ENCODE assay signal across 19 cellular contexts in genomic region chr2:73728043-73728442, GRCh38. TPM values are rescaled to one million over a fixed set of nuclear protein-coding genes. Genes with fewer than 3 reads are reported as not detected.
DNase-seq lines count a peak whose midpoint lies in the region; ATAC-seq, FAIRE-seq and TF ChIP-seq lines count a peak whose summit lies in the region.
"Had no signal": no experiment of that assay in that cellular context is flagged by ENCODE, and none has a peak within 500 bp of the region (broad histone marks: within the 10 kb centered on the region; RNA-seq: fewer than 3 reads in every experiment).

No MANE protein-coding gene starts in this region.

- TF ChIP-seq POLR2A in HCT116 (IDR thresholded peaks at IDR 0.05; ENCODE audit: borderline replicate concordance, extremely low read depth, insufficient read depth, insufficient read length), result no peak
- TF ChIP-seq POLR2A in K562 (conservative IDR thresholded peaks at IDR 0.05), result no peak

- no peaks in the 10 kb centered on the region for H3K9me1 ChIP-seq in K562 (ENCODE audit: control insufficient read depth, insufficient read depth, low read length)

- H3K9me3 Mint-ChIP-seq in GM23338 (peaks cover 8% of the 10 kb centered on the region; the same call in 2 of the 3 replicates), osteocyte (ENCODE audit: unreplicated experiment) (peaks cover under 1% of the 10 kb centered on the region)
- H3K9me3 Mint-ChIP-seq: CD8-positive, alpha-beta T cell had no signal

- no peaks in the 10 kb centered on the region for H3K4me1 Mint-ChIP-seq in GM23338
- H3K4me1 Mint-ChIP-seq in osteocyte (ENCODE audit: unreplicated experiment), result no peaks in the 10 kb centered on the region

- BruUV-seq in HCT116 (replicated peaks; lab: Mats Ljungman, UMichigan), result no TSS peak
- no TSS peak for BruUV-seq in K562 (replicated peaks; lab: Mats Ljungman, UMichigan)

- no peak for TF ChIP-seq EP300 in K562 (IDR thresholded peaks at IDR 0.05; ENCODE audit: low read length)

- peak; percentile 9 for DNase-seq in GM23338 (ENCODE audit: low spot score)
- DNase-seq in HCT116 (ENCODE audit: low read depth, low spot score), result no peak
- DNase-seq in K562 (ENCODE audit: extremely low read depth in 1 of 4, low spot score in 3 of 4), result no peak
- peak; percentile 70 for DNase-seq in osteocyte (ENCODE audit: extremely low spot score, unreplicated experiment)
- DNase-seq in GM13976 (ENCODE audit: low spot score), result no peak
- DNase-seq: BE2C, Caco-2, GM23248, HFFc6, KBM-7 had no signal

- peaks cover 1% of the 10 kb centered on the region for H3K27me3 Mint-ChIP-seq in GM23338 (ENCODE audit: insufficient read depth, low read depth, poor library complexity)
- H3K27me3 Mint-ChIP-seq in osteocyte (ENCODE audit: unreplicated experiment), result no peaks in the 10 kb centered on the region

- POLR2A ChIA-PET in HCT116 (lab: Charles Lee) (no interaction called here), K562 (lab: Yijun Ruan, JAX) (no interaction called here)

- H3K4me3 Mint-ChIP-seq in GM23338 (no peak overlapping the region), osteocyte (ENCODE audit: unreplicated experiment) (no peak overlapping the region)
- H3K4me3 Mint-ChIP-seq: CD8-positive, alpha-beta T cell; HFFc6 had no signal

- TF ChIP-seq CTCF in GM23338 (conservative IDR thresholded peaks at IDR 0.05; ENCODE audit: low read depth in 2 of 2) (peak; percentile 38 to 48), HCT116 (IDR thresholded peaks at IDR 0.05 in 2 of 3, conservative IDR thresholded peaks at IDR 0.05 in 1 of 3; ENCODE audit: borderline replicate concordance in 1 of 3, insufficient read depth in 1 of 3, low read depth in 2 of 3, low read length in 2 of 3) (no peak), K562 (IDR thresholded peaks at IDR 0.05 in 2 of 3, conservative IDR thresholded peaks at IDR 0.05 in 1 of 3; ENCODE audit: insufficient read depth in 2 of 3, low read depth in 1 of 3, low read length in 3 of 3) (peak; percentile 17 to 37 (median 28); a peak in 3 of 6 replicates), osteocyte (IDR thresholded peaks at IDR 0.05) (no peak), GM13976 (IDR thresholded peaks at IDR 0.05; ENCODE audit: borderline replicate concordance, control extremely low read depth, extremely low read depth, insufficient read depth, missing control alignments) (no peak)

- in situ Hi-C loops in K562 (cut with MboI), result no loop called here
- in situ Hi-C loops in GM13976 (cut with MboI; ENCODE audit: low sequenced_read_pairs, unreplicated experiment), result no loop called here

- no peak overlapping the region for H3K4me3 ChIP-seq in GM23338
- H3K4me3 ChIP-seq in HCT116 (replicated peaks in 1 of 2; ENCODE audit: low read depth in 1 of 2, low read length in 2 of 2), result no peak overlapping the region
- no peak overlapping the region for H3K4me3 ChIP-seq in K562
- H3K4me3 ChIP-seq: A549, GM23248, HAP-1 had no signal

- H4K20me1 ChIP-seq in GM23338 (replicated peaks; ENCODE audit: insufficient read depth) (no peaks in the 10 kb centered on the region; the same call in 1 of the 2 replicates), HCT116 (ENCODE audit: insufficient read depth) (no peaks in the 10 kb centered on the region), K562 (replicated peaks; ENCODE audit: control insufficient read depth, insufficient read depth, low read length) (no peaks in the 10 kb centered on the region)

- H3K36me3 ChIP-seq in GM23338 (ENCODE audit: insufficient read depth) (peaks cover 11% of the 10 kb centered on the region; the same call in 1 of the 2 replicates), HCT116 (ENCODE audit: control insufficient read depth in 1 of 2, insufficient read depth in 2 of 2, low read length in 2 of 2) (peaks cover 9 to 17% of the 10 kb centered on the region in 2 experiments; a peak in 3 of 4 replicates), K562 (ENCODE audit: control insufficient read depth, insufficient read depth, low read length) (peaks cover 39% of the 10 kb centered on the region)
- H3K36me3 ChIP-seq: BE2C had no signal

- H3K27ac ChIP-seq in GM23338 (ENCODE audit: low read depth), result no peak overlapping the region
- no peak overlapping the region for H3K27ac ChIP-seq in HCT116 (ENCODE audit: low read depth, low read length)
- no peak overlapping the region for H3K27ac ChIP-seq in K562 (ENCODE audit: extremely low read depth, low read depth, low read length)
- H3K27ac ChIP-seq: A549, C4-2B, GM23248, HL-60 had no signal

- no peaks in the 10 kb centered on the region for H3K9me3 ChIP-seq in HCT116 (ENCODE audit: control insufficient read depth in 1 of 2, insufficient read depth in 1 of 2, low read depth in 1 of 2, low read length in 2 of 2)
- H3K9me3 ChIP-seq in K562 (replicated peaks; ENCODE audit: control insufficient read depth, insufficient read depth, low read depth, low read length), result no peaks in the 10 kb centered on the region
- H3K9me3 ChIP-seq: A549, BE2C, Caco-2, HAP-1 had no signal

- H3K27me3 ChIP-seq in GM23338 (ENCODE audit: insufficient read depth) (no peaks in the 10 kb centered on the region), HCT116 (ENCODE audit: insufficient read depth, low read length) (no peaks in the 10 kb centered on the region), K562 (ENCODE audit: control insufficient read depth in 2 of 2, insufficient read depth in 2 of 2, low read length in 2 of 2) (no peaks in the 10 kb centered on the region)
- H3K27me3 ChIP-seq: BE2C had no signal

- ATAC-seq in GM23338 (peak; percentile 32; the same call in 1 of the 3 replicates), HCT116 (0 out of 2 replicates have a peak, but pooled peaks have one; percentile 17), K562 (peak; percentile 62), HG03175 (IDR thresholded peaks at IDR 0.05; ENCODE audit: unreplicated experiment) (no peak)
- ATAC-seq in activated CD4-positive, CD25-positive, alpha-beta regulatory T cell treated with anti-CD3 and anti-CD28 coated beads, Interleukin-2, amount 50 U/mL, for 24 hours, result no peak
- ATAC-seq: CD8-positive, alpha-beta T cell had no signal

- no peaks in the 10 kb centered on the region for H3K79me2 ChIP-seq in GM23338 (replicated peaks; ENCODE audit: insufficient read depth)
- H3K79me2 ChIP-seq in HCT116 (ENCODE audit: insufficient read depth, low read length), result no peaks in the 10 kb centered on the region
- H3K79me2 ChIP-seq in K562 (ENCODE audit: control insufficient read depth, insufficient read depth, low read length), result no peaks in the 10 kb centered on the region

- RAD21 ChIA-PET in HCT116 (lab: Charles Lee; ENCODE audit: low non-redundant PET in 1 of 2, low total read pairs in 2 of 2, uncharacterized antibody in 2 of 2, unreplicated experiment in 2 of 2), result no interaction called here

- H3K4me2 ChIP-seq in GM23338, result no peak overlapping the region
- H3K4me2 ChIP-seq in HCT116 (ENCODE audit: low read length), result no peak overlapping the region
- H3K4me2 ChIP-seq in K562 (ENCODE audit: insufficient read depth, low read length), result no peak overlapping the region
- H3K4me2 ChIP-seq: A549 had no signal

- no peaks in the 10 kb centered on the region for H3F3A ChIP-seq in GM23338 (replicated peaks; ENCODE audit: low read depth)

- intact Hi-C loops in HCT116 (cut with micrococcal nuclease) (no loop called here), K562 (cut with micrococcal nuclease) (no loop called here)

- H3K27ac Mint-ChIP-seq in GM23338 (no peak overlapping the region), osteocyte (ENCODE audit: unreplicated experiment) (no peak overlapping the region)
- H3K27ac Mint-ChIP-seq: CD8-positive, alpha-beta T cell; HFFc6 had no signal

- WGBS in K562 (ENCODE audit: insufficient coverage, low coverage, missing lambda C conversion rate), result 57% methylated on average over 3 of the region's 3 CpGs

- peaks cover 29% of the 10 kb centered on the region; the same call in 2 of the 3 replicates for H3K36me3 Mint-ChIP-seq in GM23338 (ENCODE audit: low read depth)
- H3K36me3 Mint-ChIP-seq in osteocyte (ENCODE audit: unreplicated experiment), result peaks cover 20% of the 10 kb centered on the region

- no peak overlapping the region for H2AFZ ChIP-seq in GM23338
- no peak overlapping the region for H2AFZ ChIP-seq in HCT116 (ENCODE audit: low read depth, low read length, poor library complexity, severe bottlenecking)
- H2AFZ ChIP-seq in K562 (ENCODE audit: low read depth, low read length), result no peak overlapping the region
- H2AFZ ChIP-seq: GM23248 had no signal

- H3K9ac ChIP-seq in HCT116 (ENCODE audit: low read length), result no peak overlapping the region
- H3K9ac ChIP-seq in K562 (ENCODE audit: insufficient read depth in 1 of 2, low read depth in 2 of 2, low read length in 2 of 2), result no peak overlapping the region
- H3K9ac ChIP-seq: GM23248 had no signal

- H3K4me1 ChIP-seq in GM23338 (ENCODE audit: insufficient read depth) (no peaks in the 10 kb centered on the region), HCT116 (ENCODE audit: control insufficient read depth in 1 of 2, insufficient read depth in 2 of 2, low read length in 2 of 2) (no peaks in the 10 kb centered on the region), K562 (replicated peaks in 1 of 2; ENCODE audit: control insufficient read depth in 2 of 2, insufficient read depth in 2 of 2, low read length in 2 of 2) (no peaks in the 10 kb centered on the region)
- H3K4me1 ChIP-seq: A549, BE2C, Caco-2, HAP-1 had no signal

- H3K9me2 ChIP-seq in GM23338 (ENCODE audit: insufficient read depth) (no peaks in the 10 kb centered on the region), HCT116 (ENCODE audit: insufficient read depth) (no peaks in the 10 kb centered on the region)

- no peak for FAIRE-seq in K562 (lab: Jason Lieb, UNC)
- FAIRE-seq: A549, GM18507 had no signal

- CTCF ChIA-PET in HCT116 (lab: Charles Lee) (no interaction called here), K562 (lab: Yijun Ruan, JAX; ENCODE audit: low intra/inter-chr PET ratio) (no interaction called here)

- TF ChIP-seq RAD21 in HCT116 (IDR thresholded peaks at IDR 0.05; ENCODE audit: low read depth) (no peak), K562 (CRISPR knock-in tag; conservative IDR thresholded peaks at IDR 0.05 in 1 of 2, IDR thresholded peaks at IDR 0.05 in 1 of 2) (no peak)

RNA-seq across cellular contexts. Expression of gene TPRKB, which starts 9.1 kb away (rescaled TPM):
- 31.2 and 39.5 TPM in 2 replicates for total RNA-seq in GM23338 (2014; rRNA removed; shearing (Covaris generic))
- polyA plus RNA-seq in GM23338 (2016; fragmentation: Nextera tagmentation; extraction: Ambion mirVana), result 167 and 186 TPM in 2 replicates
- 42.5 TPM for total RNA-seq in HCT116 (2021; ENCODE audit: unreplicated experiment)
- 29.3 and 45.8 TPM in 2 replicates for polyA plus RNA-seq in HCT116 (2012)
- total RNA-seq in K562 (2011; cell fraction: chromatin; rRNA removed; ENCODE audit: low replicate concordance), result 10.1 and 23.4 TPM in 2 replicates
- 5.8 and 8.3 TPM in 2 replicates for total RNA-seq in K562 (2011; cell fraction: nucleolus; rRNA removed)
- 12.3 and 13.7 TPM in 2 replicates for total RNA-seq in K562 (2011; cell fraction: nucleoplasm; rRNA removed)
- total RNA-seq in K562 (2014; rRNA removed), result 45.4 and 58.4 TPM in 2 replicates
- 139 and 156 TPM in 2 replicates for total RNA-seq in K562 (2014; rRNA removed; fragmentation: Illumina TruSeq; extraction: Trizol)
- 127 and 144 TPM in 2 replicates for total RNA-seq in K562 (2015; rRNA removed; fragmentation: Illumina TruSeq; extraction: Trizol)
- 55.5 and 55.6 TPM in 2 replicates for total RNA-seq in K562 (2021)
- polyA plus RNA-seq in K562 (2011; rRNA removed), result 50.8 and 109 TPM in 2 replicates
- 23.2 and 32.3 TPM in 2 replicates for polyA plus RNA-seq in K562 (2011; cell fraction: cytosol; rRNA removed)
- polyA plus RNA-seq in K562 (2011; cell fraction: nucleus; rRNA removed), result 14.6 and 16.6 TPM in 2 replicates
- polyA plus RNA-seq in K562 (2012), result 93.9 and 153 TPM in 2 replicates
- 110 and 111 TPM in 2 replicates for polyA plus RNA-seq in K562 (2014; fragmentation: Illumina TruSeq; extraction: Trizol)
- polyA plus RNA-seq in K562 (2014; fragmentation: Nextera tagmentation; extraction: Ambion mirVana), result 100 to 1,000 TPM; 193 to 250 TPM
- 112 and 134 TPM in 2 replicates for polyA plus RNA-seq in K562 (2014; rRNA removed)
- polyA minus RNA-seq in K562 (2011; rRNA and poly(A)+ RNA removed), result 24.1 and 29.9 TPM in 2 replicates
- polyA minus RNA-seq in K562 (2011; cell fraction: cytosol; rRNA and poly(A)+ RNA removed), result 4.5 and 14.2 TPM in 2 replicates
- polyA minus RNA-seq in K562 (2011; cell fraction: nucleus; rRNA and poly(A)+ RNA removed), result 4.4 and 5.3 TPM in 2 replicates
- total RNA-seq in osteocyte, result 16.2 and 16.7 TPM in 2 replicates

RNA-seq across cellular contexts. Expression of gene DUSP11, which starts 51.9 kb away (rescaled TPM):
- total RNA-seq in GM23338 (2014; rRNA removed; shearing (Covaris generic)), result 19.1 and 23.3 TPM in 2 replicates
- polyA plus RNA-seq in GM23338 (2016; fragmentation: Nextera tagmentation; extraction: Ambion mirVana) (21.0 TPM in 2 replicates), K562 (2011; rRNA removed) (16.9 and 37.0 TPM in 2 replicates), K562 (2014; fragmentation: Illumina TruSeq; extraction: Trizol) (31.7 and 36.7 TPM in 2 replicates), K562 (2014; fragmentation: Nextera tagmentation; extraction: Ambion mirVana) (10 to 100 TPM; 67.7 to 79.8 TPM), K562 (2014; rRNA removed) (28.4 and 31.9 TPM in 2 replicates)
- total RNA-seq in HCT116 (2021; ENCODE audit: unreplicated experiment) (22.9 TPM), K562 (2014; rRNA removed) (23.6 and 33.1 TPM in 2 replicates), K562 (2014; rRNA removed; fragmentation: Illumina TruSeq; extraction: Trizol) (26.1 and 29.8 TPM in 2 replicates), K562 (2015; rRNA removed; fragmentation: Illumina TruSeq; extraction: Trizol) (26.7 and 29.3 TPM in 2 replicates), K562 (2021) (20.7 and 21.0 TPM in 2 replicates), osteocyte (24.7 and 25.0 TPM in 2 replicates)
- 8.8 and 12.6 TPM in 2 replicates for polyA plus RNA-seq in HCT116 (2012)
- total RNA-seq in K562 (2011; cell fraction: chromatin; rRNA removed; ENCODE audit: low replicate concordance), result 20.2 and 32.5 TPM in 2 replicates
- total RNA-seq in K562 (2011; cell fraction: nucleolus; rRNA removed), result 16.7 and 18.5 TPM in 2 replicates
- total RNA-seq in K562 (2011; cell fraction: nucleoplasm; rRNA removed), result 19.1 and 27.0 TPM in 2 replicates
- polyA plus RNA-seq in K562 (2011; cell fraction: cytosol; rRNA removed), result 12.3 and 12.6 TPM in 2 replicates
- 8.4 and 8.9 TPM in 2 replicates for polyA plus RNA-seq in K562 (2011; cell fraction: nucleus; rRNA removed)
- polyA plus RNA-seq in K562 (2012), result 23.9 and 26.2 TPM in 2 replicates
- polyA minus RNA-seq in K562 (2011; rRNA and poly(A)+ RNA removed), result 10.7 and 15.5 TPM in 2 replicates
- polyA minus RNA-seq in K562 (2011; cell fraction: cytosol; rRNA and poly(A)+ RNA removed), result 2.6 and 7.6 TPM in 2 replicates
- polyA minus RNA-seq in K562 (2011; cell fraction: nucleus; rRNA and poly(A)+ RNA removed), result 14.7 and 15.0 TPM in 2 replicates

RNA-seq across cellular contexts. Expression of gene C2orf78, which starts 55.9 kb away (rescaled TPM):
- total RNA-seq in GM23338 (2014; rRNA removed; shearing (Covaris generic)), result 0.14 TPM in 1 of 2 replicates, not detected in the other
- polyA plus RNA-seq in GM23338 (2016; fragmentation: Nextera tagmentation; extraction: Ambion mirVana) (0.14 and 0.18 TPM in 2 replicates), K562 (2011; rRNA removed) (0.04 and 0.25 TPM in 2 replicates), K562 (2014; fragmentation: Illumina TruSeq; extraction: Trizol) (0.28 and 0.37 TPM in 2 replicates), K562 (2014; fragmentation: Nextera tagmentation; extraction: Ambion mirVana) (under 1 TPM; 0.14 to 0.20 TPM), K562 (2014; rRNA removed) (0.27 and 0.45 TPM in 2 replicates)
- total RNA-seq in HCT116 (2021; ENCODE audit: unreplicated experiment) (1.5 TPM), K562 (2014; rRNA removed) (0.12 and 0.14 TPM in 2 replicates), K562 (2014; rRNA removed; fragmentation: Illumina TruSeq; extraction: Trizol) (0.07 and 0.16 TPM in 2 replicates), K562 (2015; rRNA removed; fragmentation: Illumina TruSeq; extraction: Trizol) (0.04 and 0.08 TPM in 2 replicates), K562 (2021) (0.18 and 0.22 TPM in 2 replicates), osteocyte (not detected in 2 replicates)
- polyA plus RNA-seq in HCT116 (2012), result 0.84 and 2.2 TPM in 2 replicates
- total RNA-seq in K562 (2011; cell fraction: chromatin; rRNA removed; ENCODE audit: low replicate concordance), result 0.12 TPM in 1 of 2 replicates, not detected in the other
- total RNA-seq in K562 (2011; cell fraction: nucleolus; rRNA removed), result 0.17 TPM in 1 of 2 replicates, not detected in the other
- total RNA-seq in K562 (2011; cell fraction: nucleoplasm; rRNA removed), result not detected in 2 replicates
- polyA plus RNA-seq in K562 (2011; cell fraction: cytosol; rRNA removed), result 0.13 and 0.18 TPM in 2 replicates
- 0.10 TPM in 1 of 2 replicates, not detected in the other for polyA plus RNA-seq in K562 (2011; cell fraction: nucleus; rRNA removed)
- 0.14 and 0.84 TPM in 2 replicates for polyA plus RNA-seq in K562 (2012)
- polyA minus RNA-seq in K562 (2011; rRNA and poly(A)+ RNA removed), result 0.14 TPM in 1 of 2 replicates, not detected in the other
- not detected in 2 replicates for polyA minus RNA-seq in K562 (2011; cell fraction: cytosol; rRNA and poly(A)+ RNA removed)
- not detected in 2 replicates for polyA minus RNA-seq in K562 (2011; cell fraction: nucleus; rRNA and poly(A)+ RNA removed)
- total RNA-seq: Caco-2; CD8-positive, alpha-beta T cell; GM23248; HFFc6 had no signal
- polyA plus RNA-seq: A549, AG04450, GM23248 had no signal

Comparison
In these comparisons a context has a peak if more than half of its experiments do, and no peak if none do; other contexts are left out.
1. ATAC-seq: peak in GM23338 (single experiment), HCT116 (single experiment) and K562 (single experiment); none in activated CD4-positive, CD25-positive, alpha-beta regulatory T cell treated with anti-CD3 and anti-CD28 coated beads, Interleukin-2, amount 50 U/mL, for 24 hours (0 of 2) and HG03175 (single experiment).
2. DNase-seq: peak in GM23338 (single experiment) and osteocyte (single experiment); none in HCT116 (single experiment), K562 (0 of 4) and GM13976 (single experiment).
3. CTCF ChIP-seq: peak in GM23338 (2 of 2) and K562 (3 of 3); none in HCT116 (0 of 3), osteocyte (single experiment) and GM13976 (single experiment).